Comparison of ENCODE assay signal across 1 cellular context in the genomic region with DNA sequence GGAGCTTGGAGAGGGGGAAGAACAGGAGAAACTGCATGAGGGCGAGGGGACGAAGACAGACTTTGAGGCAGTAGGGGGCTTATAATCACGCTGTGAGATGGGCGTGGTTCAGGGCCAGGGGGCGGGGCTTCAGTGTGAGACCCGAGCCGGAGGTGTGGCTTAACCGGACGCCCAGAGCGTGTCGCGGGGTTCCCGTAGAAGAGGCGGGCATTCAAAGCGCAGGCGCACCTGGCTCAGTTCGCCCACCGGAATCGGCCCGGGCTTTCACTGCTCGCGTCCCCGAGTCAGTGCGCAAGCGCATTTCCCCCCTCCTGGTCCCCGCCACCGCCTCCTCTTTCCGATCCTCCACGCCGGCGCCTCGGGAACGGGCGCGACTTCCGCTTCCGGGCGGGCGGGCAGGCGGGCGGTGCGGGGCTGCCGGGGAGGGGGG.
TF ChIP-seq lines count a peak whose summit lies in the region.

No MANE protein-coding gene starts in this region.

TF ChIP-seq in HepG2, 621 proteins besides CTCF, POLR2A, EP300 and RAD21 (continued from another document):
- TF ChIP-seq, protein P1, sequence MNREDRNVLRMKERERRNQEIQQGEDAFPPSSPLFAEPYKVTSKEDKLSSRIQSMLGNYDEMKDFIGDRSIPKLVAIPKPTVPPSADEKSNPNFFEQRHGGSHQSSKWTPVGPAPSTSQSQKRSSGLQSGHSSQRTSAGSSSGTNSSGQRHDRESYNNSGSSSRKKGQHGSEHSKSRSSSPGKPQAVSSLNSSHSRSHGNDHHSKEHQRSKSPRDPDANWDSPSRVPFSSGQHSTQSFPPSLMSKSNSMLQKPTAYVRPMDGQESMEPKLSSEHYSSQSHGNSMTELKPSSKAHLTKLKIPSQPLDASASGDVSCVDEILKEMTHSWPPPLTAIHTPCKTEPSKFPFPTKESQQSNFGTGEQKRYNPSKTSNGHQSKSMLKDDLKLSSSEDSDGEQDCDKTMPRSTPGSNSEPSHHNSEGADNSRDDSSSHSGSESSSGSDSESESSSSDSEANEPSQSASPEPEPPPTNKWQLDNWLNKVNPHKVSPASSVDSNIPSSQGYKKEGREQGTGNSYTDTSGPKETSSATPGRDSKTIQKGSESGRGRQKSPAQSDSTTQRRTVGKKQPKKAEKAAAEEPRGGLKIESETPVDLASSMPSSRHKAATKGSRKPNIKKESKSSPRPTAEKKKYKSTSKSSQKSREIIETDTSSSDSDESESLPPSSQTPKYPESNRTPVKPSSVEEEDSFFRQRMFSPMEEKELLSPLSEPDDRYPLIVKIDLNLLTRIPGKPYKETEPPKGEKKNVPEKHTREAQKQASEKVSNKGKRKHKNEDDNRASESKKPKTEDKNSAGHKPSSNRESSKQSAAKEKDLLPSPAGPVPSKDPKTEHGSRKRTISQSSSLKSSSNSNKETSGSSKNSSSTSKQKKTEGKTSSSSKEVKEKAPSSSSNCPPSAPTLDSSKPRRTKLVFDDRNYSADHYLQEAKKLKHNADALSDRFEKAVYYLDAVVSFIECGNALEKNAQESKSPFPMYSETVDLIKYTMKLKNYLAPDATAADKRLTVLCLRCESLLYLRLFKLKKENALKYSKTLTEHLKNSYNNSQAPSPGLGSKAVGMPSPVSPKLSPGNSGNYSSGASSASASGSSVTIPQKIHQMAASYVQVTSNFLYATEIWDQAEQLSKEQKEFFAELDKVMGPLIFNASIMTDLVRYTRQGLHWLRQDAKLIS (CRISPR knock-in tag; IDR thresholded peaks at IDR 0.05) = no peak
- TF ChIP-seq HNRNPK (IDR thresholded peaks at IDR 0.05; ENCODE audit: low read depth, low read length, poor library complexity, severe bottlenecking) = peak; percentile 50
- peak; percentile 31; the same call in 1 of the 2 replicates for TF ChIP-seq RXRB (CRISPR knock-in tag; IDR thresholded peaks at IDR 0.05; ENCODE audit: borderline replicate concordance)
- TF ChIP-seq, protein P2, sequence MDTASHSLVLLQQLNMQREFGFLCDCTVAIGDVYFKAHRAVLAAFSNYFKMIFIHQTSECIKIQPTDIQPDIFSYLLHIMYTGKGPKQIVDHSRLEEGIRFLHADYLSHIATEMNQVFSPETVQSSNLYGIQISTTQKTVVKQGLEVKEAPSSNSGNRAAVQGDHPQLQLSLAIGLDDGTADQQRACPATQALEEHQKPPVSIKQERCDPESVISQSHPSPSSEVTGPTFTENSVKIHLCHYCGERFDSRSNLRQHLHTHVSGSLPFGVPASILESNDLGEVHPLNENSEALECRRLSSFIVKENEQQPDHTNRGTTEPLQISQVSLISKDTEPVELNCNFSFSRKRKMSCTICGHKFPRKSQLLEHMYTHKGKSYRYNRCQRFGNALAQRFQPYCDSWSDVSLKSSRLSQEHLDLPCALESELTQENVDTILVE (CRISPR knock-in tag; IDR thresholded peaks at IDR 0.05) = peak; percentile 95
- TF ChIP-seq, protein P3, sequence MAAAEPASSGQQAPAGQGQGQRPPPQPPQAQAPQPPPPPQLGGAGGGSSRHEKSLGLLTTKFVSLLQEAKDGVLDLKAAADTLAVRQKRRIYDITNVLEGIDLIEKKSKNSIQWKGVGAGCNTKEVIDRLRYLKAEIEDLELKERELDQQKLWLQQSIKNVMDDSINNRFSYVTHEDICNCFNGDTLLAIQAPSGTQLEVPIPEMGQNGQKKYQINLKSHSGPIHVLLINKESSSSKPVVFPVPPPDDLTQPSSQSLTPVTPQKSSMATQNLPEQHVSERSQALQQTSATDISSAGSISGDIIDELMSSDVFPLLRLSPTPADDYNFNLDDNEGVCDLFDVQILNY (CRISPR knock-in tag; conservative IDR thresholded peaks at IDR 0.05) = 0 out of 2 replicates have a peak, but pooled peaks have one; percentile 43
- 0 out of 2 replicates have a peak, but pooled peaks have one; percentile 29 for TF ChIP-seq DR1 (CRISPR knock-in tag; IDR thresholded peaks at IDR 0.05)
- TF ChIP-seq, protein P4, sequence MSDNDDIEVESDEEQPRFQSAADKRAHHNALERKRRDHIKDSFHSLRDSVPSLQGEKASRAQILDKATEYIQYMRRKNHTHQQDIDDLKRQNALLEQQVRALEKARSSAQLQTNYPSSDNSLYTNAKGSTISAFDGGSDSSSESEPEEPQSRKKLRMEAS (IDR thresholded peaks at IDR 0.05) = peak; percentile 61
- TF ChIP-seq, protein P5, sequence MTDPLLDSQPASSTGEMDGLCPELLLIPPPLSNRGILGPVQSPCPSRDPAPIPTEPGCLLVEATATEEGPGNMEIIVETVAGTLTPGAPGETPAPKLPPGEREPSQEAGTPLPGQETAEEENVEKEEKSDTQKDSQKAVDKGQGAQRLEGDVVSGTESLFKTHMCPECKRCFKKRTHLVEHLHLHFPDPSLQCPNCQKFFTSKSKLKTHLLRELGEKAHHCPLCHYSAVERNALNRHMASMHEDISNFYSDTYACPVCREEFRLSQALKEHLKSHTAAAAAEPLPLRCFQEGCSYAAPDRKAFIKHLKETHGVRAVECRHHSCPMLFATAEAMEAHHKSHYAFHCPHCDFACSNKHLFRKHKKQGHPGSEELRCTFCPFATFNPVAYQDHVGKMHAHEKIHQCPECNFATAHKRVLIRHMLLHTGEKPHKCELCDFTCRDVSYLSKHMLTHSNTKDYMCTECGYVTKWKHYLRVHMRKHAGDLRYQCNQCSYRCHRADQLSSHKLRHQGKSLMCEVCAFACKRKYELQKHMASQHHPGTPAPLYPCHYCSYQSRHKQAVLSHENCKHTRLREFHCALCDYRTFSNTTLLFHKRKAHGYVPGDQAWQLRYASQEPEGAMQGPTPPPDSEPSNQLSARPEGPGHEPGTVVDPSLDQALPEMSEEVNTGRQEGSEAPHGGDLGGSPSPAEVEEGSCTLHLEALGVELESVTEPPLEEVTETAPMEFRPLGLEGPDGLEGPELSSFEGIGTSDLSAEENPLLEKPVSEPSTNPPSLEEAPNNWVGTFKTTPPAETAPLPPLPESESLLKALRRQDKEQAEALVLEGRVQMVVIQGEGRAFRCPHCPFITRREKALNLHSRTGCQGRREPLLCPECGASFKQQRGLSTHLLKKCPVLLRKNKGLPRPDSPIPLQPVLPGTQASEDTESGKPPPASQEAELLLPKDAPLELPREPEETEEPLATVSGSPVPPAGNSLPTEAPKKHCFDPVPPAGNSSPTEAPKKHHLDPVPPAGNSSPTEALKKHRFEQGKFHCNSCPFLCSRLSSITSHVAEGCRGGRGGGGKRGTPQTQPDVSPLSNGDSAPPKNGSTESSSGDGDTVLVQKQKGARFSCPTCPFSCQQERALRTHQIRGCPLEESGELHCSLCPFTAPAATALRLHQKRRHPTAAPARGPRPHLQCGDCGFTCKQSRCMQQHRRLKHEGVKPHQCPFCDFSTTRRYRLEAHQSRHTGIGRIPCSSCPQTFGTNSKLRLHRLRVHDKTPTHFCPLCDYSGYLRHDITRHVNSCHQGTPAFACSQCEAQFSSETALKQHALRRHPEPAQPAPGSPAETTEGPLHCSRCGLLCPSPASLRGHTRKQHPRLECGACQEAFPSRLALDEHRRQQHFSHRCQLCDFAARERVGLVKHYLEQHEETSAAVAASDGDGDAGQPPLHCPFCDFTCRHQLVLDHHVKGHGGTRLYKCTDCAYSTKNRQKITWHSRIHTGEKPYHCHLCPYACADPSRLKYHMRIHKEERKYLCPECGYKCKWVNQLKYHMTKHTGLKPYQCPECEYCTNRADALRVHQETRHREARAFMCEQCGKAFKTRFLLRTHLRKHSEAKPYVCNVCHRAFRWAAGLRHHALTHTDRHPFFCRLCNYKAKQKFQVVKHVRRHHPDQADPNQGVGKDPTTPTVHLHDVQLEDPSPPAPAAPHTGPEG (CRISPR knock-in tag; IDR thresholded peaks at IDR 0.05) = peak; percentile 83
- TF ChIP-seq, protein P6, sequence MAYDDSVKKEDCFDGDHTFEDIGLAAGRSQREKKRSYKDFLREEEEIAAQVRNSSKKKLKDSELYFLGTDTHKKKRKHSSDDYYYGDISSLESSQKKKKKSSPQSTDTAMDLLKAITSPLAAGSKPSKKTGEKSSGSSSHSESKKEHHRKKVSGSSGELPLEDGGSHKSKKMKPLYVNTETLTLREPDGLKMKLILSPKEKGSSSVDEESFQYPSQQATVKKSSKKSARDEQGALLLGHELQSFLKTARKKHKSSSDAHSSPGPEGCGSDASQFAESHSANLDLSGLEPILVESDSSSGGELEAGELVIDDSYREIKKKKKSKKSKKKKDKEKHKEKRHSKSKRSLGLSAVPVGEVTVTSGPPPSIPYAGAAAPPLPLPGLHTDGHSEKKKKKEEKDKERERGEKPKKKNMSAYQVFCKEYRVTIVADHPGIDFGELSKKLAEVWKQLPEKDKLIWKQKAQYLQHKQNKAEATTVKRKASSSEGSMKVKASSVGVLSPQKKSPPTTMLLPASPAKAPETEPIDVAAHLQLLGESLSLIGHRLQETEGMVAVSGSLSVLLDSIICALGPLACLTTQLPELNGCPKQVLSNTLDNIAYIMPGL (CRISPR knock-in tag; IDR thresholded peaks at IDR 0.05; ENCODE audit: borderline replicate concordance in 1 of 2, low read depth in 1 of 2) = peak in 1 of 2 experiments; percentile 17; a peak in 1 of 4 replicates
- TF ChIP-seq KMT2A (CRISPR knock-in tag; IDR thresholded peaks at IDR 0.05) = no peak; the same call in 1 of the 2 replicates
- 0 out of 2 replicates have a peak, but pooled peaks have one; percentile 2 for TF ChIP-seq ZNF607 (CRISPR knock-in tag; IDR thresholded peaks at IDR 0.05; ENCODE audit: borderline replicate concordance)
- TF ChIP-seq FOXO1 (CRISPR knock-in tag; IDR thresholded peaks at IDR 0.05) = peak; percentile 47; the same call in 1 of the 2 replicates
- TF ChIP-seq, protein P7, sequence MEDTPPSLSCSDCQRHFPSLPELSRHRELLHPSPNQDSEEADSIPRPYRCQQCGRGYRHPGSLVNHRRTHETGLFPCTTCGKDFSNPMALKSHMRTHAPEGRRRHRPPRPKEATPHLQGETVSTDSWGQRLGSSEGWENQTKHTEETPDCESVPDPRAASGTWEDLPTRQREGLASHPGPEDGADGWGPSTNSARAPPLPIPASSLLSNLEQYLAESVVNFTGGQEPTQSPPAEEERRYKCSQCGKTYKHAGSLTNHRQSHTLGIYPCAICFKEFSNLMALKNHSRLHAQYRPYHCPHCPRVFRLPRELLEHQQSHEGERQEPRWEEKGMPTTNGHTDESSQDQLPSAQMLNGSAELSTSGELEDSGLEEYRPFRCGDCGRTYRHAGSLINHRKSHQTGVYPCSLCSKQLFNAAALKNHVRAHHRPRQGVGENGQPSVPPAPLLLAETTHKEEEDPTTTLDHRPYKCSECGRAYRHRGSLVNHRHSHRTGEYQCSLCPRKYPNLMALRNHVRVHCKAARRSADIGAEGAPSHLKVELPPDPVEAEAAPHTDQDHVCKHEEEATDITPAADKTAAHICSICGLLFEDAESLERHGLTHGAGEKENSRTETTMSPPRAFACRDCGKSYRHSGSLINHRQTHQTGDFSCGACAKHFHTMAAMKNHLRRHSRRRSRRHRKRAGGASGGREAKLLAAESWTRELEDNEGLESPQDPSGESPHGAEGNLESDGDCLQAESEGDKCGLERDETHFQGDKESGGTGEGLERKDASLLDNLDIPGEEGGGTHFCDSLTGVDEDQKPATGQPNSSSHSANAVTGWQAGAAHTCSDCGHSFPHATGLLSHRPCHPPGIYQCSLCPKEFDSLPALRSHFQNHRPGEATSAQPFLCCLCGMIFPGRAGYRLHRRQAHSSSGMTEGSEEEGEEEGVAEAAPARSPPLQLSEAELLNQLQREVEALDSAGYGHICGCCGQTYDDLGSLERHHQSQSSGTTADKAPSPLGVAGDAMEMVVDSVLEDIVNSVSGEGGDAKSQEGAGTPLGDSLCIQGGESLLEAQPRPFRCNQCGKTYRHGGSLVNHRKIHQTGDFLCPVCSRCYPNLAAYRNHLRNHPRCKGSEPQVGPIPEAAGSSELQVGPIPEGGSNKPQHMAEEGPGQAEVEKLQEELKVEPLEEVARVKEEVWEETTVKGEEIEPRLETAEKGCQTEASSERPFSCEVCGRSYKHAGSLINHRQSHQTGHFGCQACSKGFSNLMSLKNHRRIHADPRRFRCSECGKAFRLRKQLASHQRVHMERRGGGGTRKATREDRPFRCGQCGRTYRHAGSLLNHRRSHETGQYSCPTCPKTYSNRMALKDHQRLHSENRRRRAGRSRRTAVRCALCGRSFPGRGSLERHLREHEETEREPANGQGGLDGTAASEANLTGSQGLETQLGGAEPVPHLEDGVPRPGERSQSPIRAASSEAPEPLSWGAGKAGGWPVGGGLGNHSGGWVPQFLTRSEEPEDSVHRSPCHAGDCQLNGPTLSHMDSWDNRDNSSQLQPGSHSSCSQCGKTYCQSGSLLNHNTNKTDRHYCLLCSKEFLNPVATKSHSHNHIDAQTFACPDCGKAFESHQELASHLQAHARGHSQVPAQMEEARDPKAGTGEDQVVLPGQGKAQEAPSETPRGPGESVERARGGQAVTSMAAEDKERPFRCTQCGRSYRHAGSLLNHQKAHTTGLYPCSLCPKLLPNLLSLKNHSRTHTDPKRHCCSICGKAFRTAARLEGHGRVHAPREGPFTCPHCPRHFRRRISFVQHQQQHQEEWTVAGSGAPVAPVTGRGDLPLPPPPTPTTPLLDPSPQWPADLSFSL (CRISPR knock-in tag; IDR thresholded peaks at IDR 0.05) = no peak
TF ChIP-seq in HepG2: peak in this region for 74.
